16 cellular contexts compared by ENCODE assay signal in genomic region chr3:64717872-64718613, GRCh38. TPM values are rescaled to one million over a fixed set of nuclear protein-coding genes. Genes with fewer than 3 reads are reported as not detected.
DNase-seq lines count a peak whose midpoint lies in the region; ATAC-seq and TF ChIP-seq lines count a peak whose summit lies in the region.
"Had no signal": no experiment of that assay in that cellular context is flagged by ENCODE, and none has a peak within 500 bp of the region (broad histone marks: within the 10 kb centered on the region; RNA-seq: fewer than 3 reads in every experiment).

No MANE protein-coding gene starts in this region.

- H3K4me1 ChIP-seq in gastroesophageal sphincter (peaks cover 0 to 45% (median 0%) of the 10 kb centered on the region in 3 donors), transverse colon (peaks cover 0 to 3% (median 0%) of the 10 kb centered on the region in 4 donors)

- no peaks in the 10 kb centered on the region for H3K36me3 ChIP-seq in gastroesophageal sphincter
- no peaks in the 10 kb centered on the region for H3K36me3 ChIP-seq in transverse colon

- peak; percentile 43 for TF ChIP-seq CTCF in astrocyte of the spinal cord (IDR thresholded peaks at IDR 0.05; ENCODE audit: low read depth, low read length)
- TF ChIP-seq CTCF in gastroesophageal sphincter (IDR thresholded peaks at IDR 0.05), result peak in 3 of 4 experiments; percentile 10 to 42 (median 24)
- peak; percentile 28 to 47 (median 31) for TF ChIP-seq CTCF in transverse colon (IDR thresholded peaks at IDR 0.05)

- H3K9me3 ChIP-seq in gastroesophageal sphincter, result no peaks in the 10 kb centered on the region
- H3K9me3 ChIP-seq in transverse colon, result no peaks in the 10 kb centered on the region

- H3K27ac ChIP-seq in gastroesophageal sphincter (no peak overlapping the region), transverse colon (no peak overlapping the region)
- H3K27ac ChIP-seq: epithelial cell of prostate, HL-60 had no signal

- WGBS in gastroesophageal sphincter (ENCODE audit: low coverage in 1 of 2), 2 donors, result 80 to 88% methylated on average over 4 to 5 of the region's 5 CpGs
- WGBS in transverse colon (ENCODE audit: low coverage in 1 of 2), 2 donors, result 80 to 82% methylated on average over 5 of the region's 5 CpGs

- DNase-seq in SIG-M5 treated with dmso at 0.1 percent for 504 hours (lab: John Stamatoyannopoulos, UW; ENCODE audit: unreplicated experiment) (peak; percentile 49), SIG-M5 (lab: John Stamatoyannopoulos, UW) (no peak), astrocyte of the spinal cord (ENCODE audit: low read depth, low spot score) (no peak), transverse colon (no peak), HCEC 1CT (no peak)
- no peak for DNase-seq in activated CD4-positive, alpha-beta T cell treated with anti-CD3 and anti-CD28 coated beads for 48 hours
- DNase-seq: activated CD4-positive, CD25-positive, alpha-beta regulatory T cell; activated effector memory CD4-positive, alpha-beta T cell treated with Interleukin-2 at 50 U/mL for 16 hours; left cardiac atrium; NCI-H146; retina; RPMI8226 had no signal

- H3K4me3 ChIP-seq in astrocyte of the spinal cord (ENCODE audit: low read depth, low read length) (no peak overlapping the region), gastroesophageal sphincter (no peak overlapping the region), transverse colon (no peak overlapping the region)

- no peak for TF ChIP-seq EP300 in gastroesophageal sphincter (IDR thresholded peaks at IDR 0.05)
- no peak for TF ChIP-seq EP300 in transverse colon (IDR thresholded peaks at IDR 0.05; ENCODE audit: low read depth)

- in situ Hi-C loops in astrocyte of the spinal cord (cut with HindIII; ENCODE audit: low sequenced_read_pairs), result no loop called here
- in situ Hi-C loops in transverse colon (cut with MboI; ENCODE audit: low pct_ligation_motif_present in 1 of 4, low pct_unique_long_range_greater_than_20kb in 1 of 4, low sequenced_read_pairs in 3 of 4), result no loop called here

- ATAC-seq in gastroesophageal sphincter, result no peak
- ATAC-seq in GM18502 (IDR thresholded peaks at IDR 0.05; ENCODE audit: poor library complexity, unreplicated experiment), result no peak

- intact Hi-C loops in transverse colon (cut with DNase I; ENCODE audit: low total_unique reads), result no loop called here

- no peaks in the 10 kb centered on the region for H3K27me3 ChIP-seq in gastroesophageal sphincter
- H3K27me3 ChIP-seq in transverse colon, result no peaks in the 10 kb centered on the region

- no peak for TF ChIP-seq POLR2A in gastroesophageal sphincter (IDR thresholded peaks at IDR 0.05)
- no peak for TF ChIP-seq POLR2A in transverse colon (IDR thresholded peaks at IDR 0.05)

RNA-seq across cellular contexts. Expression of gene ADAMTS9, which starts 30.2 kb away (rescaled TPM):
- total RNA-seq in gastroesophageal sphincter (100 to 1,000 TPM in 1 of 4 donors, 10 to 100 TPM in 3; 30.7 to 102 (median 48.3) TPM), transverse colon (10 to 100 TPM in 2 of 4 donors, 1 to 10 TPM in 2; 6.3 to 20.1 (median 13.0) TPM)
